35 cellular contexts compared by ENCODE assay signal in genomic region chr6:32410906-32411305, GRCh38. TPM values are rescaled to one million over a fixed set of nuclear protein-coding genes. Genes with fewer than 3 reads are reported as not detected.
"Had no signal": no experiment of that assay in that cellular context is flagged by ENCODE, and none has a peak within 500 bp of the region (broad histone marks: within the 10 kb centered on the region; RNA-seq: fewer than 3 reads in every experiment).

No MANE protein-coding gene starts in this region.

- H3K4me1 ChIP-seq: adrenal gland, body of pancreas, breast epithelium had no signal

- H3K27ac ChIP-seq: adrenal gland, body of pancreas, brain microvascular endothelial cell, breast epithelium had no signal

- H3K9me3 ChIP-seq: adrenal gland, body of pancreas, breast epithelium had no signal

- H3K36me3 ChIP-seq: adrenal gland, brain microvascular endothelial cell, breast epithelium had no signal

- ATAC-seq: activated CD8-positive, alpha-beta T cell treated with anti-CD3 and anti-CD28 coated beads for 36 hours; activated naive CD4-positive, alpha-beta T cell treated with anti-CD3 and anti-CD28 coated beads, Interleukin-2, amount 50 U/mL, for 72 hours; activated T-cell treated with anti-CD3 and anti-CD28 coated beads, Interleukin-2, amount 50 U/mL, for 4 hours; activated T-cell treated with anti-CD3 and anti-CD28 coated beads, Interleukin-2, amount 50 U/mL, for 72 hours; activated T-helper 17 cell treated with anti-CD3 and anti-CD28 coated beads, Interleukin-2, amount 50 U/mL, for 72 hours; body of pancreas had no signal

- H3K4me3 ChIP-seq: adrenal gland, body of pancreas, breast epithelium had no signal

- DNase-seq: activated B cell treated with CpG ODN at 0.5 μM for 24 hours; activated CD4-positive, alpha-beta memory T cell treated with anti-CD3 and anti-CD28 coated beads for 36 hours; activated CD4-positive, alpha-beta T cell treated with anti-CD3 and anti-CD28 coated beads for 4 hours; activated CD4-positive, alpha-beta T cell treated with anti-CD3 and anti-CD28 coated beads, Interleukin-2, amount 10 ng/mL, durations not matched to agents 24 days and 14 days; activated CD4-positive, alpha-beta T cell treated with anti-CD3 and anti-CD28 coated beads, Interleukin-2, amount 50 U/mL, for 1 hour; activated CD4-positive, alpha-beta T cell treated with anti-CD3 and anti-CD28 coated beads, Interleukin-2, amount 50 U/mL, for 4 hours; activated CD4-positive, CD25-positive, alpha-beta regulatory T cell treated with anti-CD3 and anti-CD28 coated beads, Interleukin-2, amount 50 U/mL, for 72 hours; activated CD8-positive, alpha-beta memory T cell treated with anti-CD3 and anti-CD28 coated beads, Interleukin-2, amount 50 U/mL, for 4 hours; activated CD8-positive, alpha-beta T cell treated with anti-CD3 and anti-CD28 coated beads for 36 hours; activated effector memory CD4-positive, alpha-beta T cell treated with anti-CD3 and anti-CD28 coated beads, Interleukin-2, amount 50 U/mL, for 16 hours; activated gamma-delta T cell treated with Interleukin-2 at 50 U/mL for 16 hours; activated naive CD4-positive, alpha-beta T cell; activated naive CD4-positive, alpha-beta T cell treated with anti-CD3 and anti-CD28 coated beads for 36 hours; activated naive CD4-positive, alpha-beta T cell treated with anti-CD3 and anti-CD28 coated beads, Interleukin-2, amount 50 U/mL, for 16 hours; activated naive CD8-positive, alpha-beta T cell treated with anti-CD3 and anti-CD28 coated beads for 36 hours; activated T-cell treated with anti-CD3 and anti-CD28 coated beads for 4 hours; activated T-cell treated with anti-CD3 and anti-CD28 coated beads, Interleukin-2, amount 50 U/mL, for 1 hour; activated T-cell treated with anti-CD3 and anti-CD28 coated beads, Interleukin-2, amount 50 U/mL, for 4 hours; activated T-cell treated with anti-CD3 and anti-CD28 coated beads, Interleukin-2, amount 50 U/mL, for 72 hours; adrenal gland; amniotic stem cell; aorta; body of pancreas; brain microvascular endothelial cell; central memory CD4-positive, alpha-beta T cell; T-helper 1 cell; T-helper 2 cell; T-helper 9 cell had no signal

RNA-seq across cellular contexts. Expression of gene BTNL2, which starts 3.9 kb away (rescaled TPM):
- total RNA-seq: activated B cell treated with CpG ODN at 0.5 μM for 24 hours; activated CD4-positive, alpha-beta memory T cell treated with anti-CD3 and anti-CD28 coated beads for 36 hours; activated CD4-positive, alpha-beta T cell treated with anti-CD3 and anti-CD28 coated beads, Interleukin-2, amount 10 ng/mL, durations not matched to agents 24 days and 14 days; activated CD8-positive, alpha-beta memory T cell treated with anti-CD3 and anti-CD28 coated beads for 36 hours; activated CD8-positive, alpha-beta T cell treated with anti-CD3 and anti-CD28 coated beads for 36 hours; activated naive CD4-positive, alpha-beta T cell treated with anti-CD3 and anti-CD28 coated beads for 36 hours; activated naive CD4-positive, alpha-beta T cell treated with anti-CD3 and anti-CD28 coated beads, Interleukin-2, amount 50 U/mL, for 72 hours; activated naive CD8-positive, alpha-beta T cell treated with anti-CD3 and anti-CD28 coated beads for 36 hours; activated T-cell treated with anti-CD3 and anti-CD28 coated beads, Interleukin-2, amount 50 U/mL, for 4 hours; activated T-cell treated with anti-CD3 and anti-CD28 coated beads, Interleukin-2, amount 50 U/mL, for 72 hours; activated T-helper 1 cell treated with anti-CD3 and anti-CD28 coated beads, Interleukin-12 subunit alpha, Interleukin-12 subunit beta, Interleukin-2, Interleukin-4 antibody, amounts not matched to agents 30 ng/mL and 10 ng/mL and 1 ng/mL, durations not matched to agents 14 hours and 24 hours and 36 hours; activated T-helper 17 cell treated with anti-CD3 and anti-CD28 coated beads, Interleukin-2, amount 50 U/mL, for 72 hours; aorta; astrocyte; body of pancreas; breast epithelium; cardiac septum had no signal
- polyA plus RNA-seq: adrenal gland, aorta had no signal

RNA-seq across cellular contexts. Expression of gene HLA-DRA, which starts 28.8 kb away (rescaled TPM):
- total RNA-seq: astrocyte had no signal

RNA-seq across cellular contexts. Expression of gene TSBP1, which starts 39.2 kb away (rescaled TPM):
- total RNA-seq: activated B cell treated with CpG ODN at 0.5 μM for 24 hours; activated CD4-positive, alpha-beta memory T cell treated with anti-CD3 and anti-CD28 coated beads for 36 hours; activated CD4-positive, alpha-beta T cell treated with anti-CD3 and anti-CD28 coated beads, Interleukin-2, amount 10 ng/mL, durations not matched to agents 24 days and 14 days; activated CD8-positive, alpha-beta memory T cell treated with anti-CD3 and anti-CD28 coated beads for 36 hours; activated CD8-positive, alpha-beta T cell treated with anti-CD3 and anti-CD28 coated beads for 36 hours; activated naive CD4-positive, alpha-beta T cell treated with anti-CD3 and anti-CD28 coated beads for 36 hours; activated naive CD4-positive, alpha-beta T cell treated with anti-CD3 and anti-CD28 coated beads, Interleukin-2, amount 50 U/mL, for 72 hours; activated naive CD8-positive, alpha-beta T cell treated with anti-CD3 and anti-CD28 coated beads for 36 hours; activated T-cell treated with anti-CD3 and anti-CD28 coated beads, Interleukin-2, amount 50 U/mL, for 4 hours; activated T-cell treated with anti-CD3 and anti-CD28 coated beads, Interleukin-2, amount 50 U/mL, for 72 hours; activated T-helper 1 cell treated with anti-CD3 and anti-CD28 coated beads, Interleukin-12 subunit alpha, Interleukin-12 subunit beta, Interleukin-2, Interleukin-4 antibody, amounts not matched to agents 30 ng/mL and 10 ng/mL and 1 ng/mL, durations not matched to agents 14 hours and 24 hours and 36 hours; activated T-helper 17 cell treated with anti-CD3 and anti-CD28 coated beads, Interleukin-2, amount 50 U/mL, for 72 hours; adrenal gland; aorta; astrocyte; body of pancreas; breast epithelium; cardiac septum had no signal
- polyA plus RNA-seq: adrenal gland, aorta had no signal
